Comparison of ENCODE assay signal across 26 cellular contexts in the genomic region with DNA sequence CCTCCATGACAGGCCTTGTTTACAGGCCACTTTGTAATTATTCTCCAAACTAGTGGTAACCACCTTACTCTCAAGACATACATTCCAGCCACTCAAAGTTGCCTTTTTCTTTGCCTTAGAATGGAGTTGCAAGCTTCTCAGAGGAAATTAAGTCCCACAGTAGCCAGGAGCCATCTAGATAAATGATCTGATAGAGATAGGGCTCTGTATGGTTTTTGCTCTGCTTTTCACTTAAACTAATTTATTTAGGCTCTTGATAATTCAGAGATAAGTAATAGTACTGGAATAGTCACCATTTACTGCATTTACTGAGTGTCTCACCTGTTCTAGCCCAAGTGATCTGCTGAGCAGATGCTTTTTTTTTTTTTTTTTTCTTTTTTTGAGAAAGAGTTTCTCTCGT. TPM values are rescaled to one million over a fixed set of nuclear protein-coding genes. Genes with fewer than 3 reads are reported as not detected.
DNase-seq lines count a peak whose midpoint lies in the region; ATAC-seq, FAIRE-seq and TF ChIP-seq lines count a peak whose summit lies in the region.
"Had no signal": no experiment of that assay in that cellular context is flagged by ENCODE, and none has a peak within 500 bp of the region (broad histone marks: within the 10 kb centered on the region; RNA-seq: fewer than 3 reads in every experiment).

No MANE protein-coding gene starts in this region.

- H3K36me3 Mint-ChIP-seq in activated CD4-positive, alpha-beta T cell treated with anti-CD3 and anti-CD28 coated beads for 36 hours (ENCODE audit: low read depth), result peaks cover 18% of the 10 kb centered on the region

- no peaks in the 10 kb centered on the region for H3K9me3 Mint-ChIP-seq in activated CD4-positive, alpha-beta T cell treated with anti-CD3 and anti-CD28 coated beads for 36 hours (ENCODE audit: low read depth)
- H3K9me3 Mint-ChIP-seq: T-helper 1 cell treated with Interleukin-12 subunit alpha and Interleukin-12 subunit beta and Interleukin-4 antibody, amounts not matched to agents 30 μg/mL and 1 μg/mL, for 36 hours had no signal

- SMC1A ChIA-PET in GM12878 (lab: Charles Lee; ENCODE audit: uncharacterized antibody, unreplicated experiment), result interaction anchor here (0.7 kb wide), 1 partner anchor 367 kb away, joined by 4 read pairs; no protein-coding TSS in a partner anchor

- RAD21 ChIA-PET in GM12878 (lab: Charles Lee; ENCODE audit: unreplicated experiment), result no interaction called here

- TF ChIP-seq POLR2A in GM12878 (IDR thresholded peaks at IDR 0.05; ENCODE audit: low read depth, low read length), result no peak

- H3K9ac ChIP-seq in GM12878 (ENCODE audit: control insufficient read depth, insufficient read depth, low read length), result no peak overlapping the region

- TF ChIP-seq EP300 in GM12878 (IDR thresholded peaks at IDR 0.05; ENCODE audit: borderline replicate concordance in 1 of 2, control insufficient read depth in 1 of 2, low read depth in 2 of 2, low read length in 2 of 2), result no peak

- H3K27ac Mint-ChIP-seq in activated CD4-positive, alpha-beta T cell treated with anti-CD3 and anti-CD28 coated beads for 36 hours, result peak overlapping the region; percentile 74

- BruUV-seq in GM12878 (replicated peaks; lab: Mats Ljungman, UMichigan), result no TSS peak

- no peaks in the 10 kb centered on the region for H3K27me3 Mint-ChIP-seq in activated CD4-positive, alpha-beta T cell treated with anti-CD3 and anti-CD28 coated beads for 36 hours

- CTCF ChIA-PET in activated CD4-positive, alpha-beta T cell treated with anti-CD3 and anti-CD28 coated beads for 36 hours (lab: Charles Lee), result no interaction called here
- CTCF ChIA-PET in GM12878 (lab: Yijun Ruan, JAX), result no interaction called here

- H3K4me2 ChIP-seq in GM12878 (ENCODE audit: control insufficient read depth, insufficient read depth), result no peak overlapping the region

- no peak for TF ChIP-seq RAD21 in GM12878 (IDR thresholded peaks at IDR 0.05; ENCODE audit: insufficient read depth, low read depth, low read length)

- H3K27ac ChIP-seq in heart right ventricle (peak overlapping the region in 6 of 10 donors; percentile 32 to 65 (median 44)), GM12878 (ENCODE audit: control insufficient read depth, insufficient read depth) (no peak overlapping the region)
- H3K27ac ChIP-seq: 22Rv1, epithelial cell of prostate, transverse colon had no signal

- no peak for TF ChIP-seq CTCF in heart right ventricle (IDR thresholded peaks at IDR 0.05)
- no peak for TF ChIP-seq CTCF in GM12878 (IDR thresholded peaks at IDR 0.05 in 2 of 3, conservative IDR thresholded peaks at IDR 0.05 in 1 of 3; ENCODE audit: control insufficient read depth in 2 of 3, extremely low read depth in 1 of 3, insufficient read depth in 1 of 3, low read depth in 3 of 3, low read length in 3 of 3)

- intact Hi-C loops in activated CD4-positive, alpha-beta T cell treated with anti-CD3 and anti-CD28 coated beads for 36 hours (cut with DNase I, micrococcal nuclease), result no loop called here
- intact Hi-C loops in heart right ventricle (cut with DNase I) (no loop called here), cardiac septum (cut with DNase I) (no loop called here), GM12878 (cut with micrococcal nuclease; ENCODE audit: unreplicated experiment) (no loop called here)

- H3K27me3 ChIP-seq in heart right ventricle (no peaks in the 10 kb centered on the region), GM12878 (replicated peaks in 1 of 2; ENCODE audit: control insufficient read depth in 2 of 2, insufficient read depth in 2 of 2, low read length in 1 of 2) (no peaks in the 10 kb centered on the region)
- H3K27me3 ChIP-seq: body of pancreas, transverse colon had no signal

- 47 to 56% methylated on average over 1 of the region's 1 CpG for WGBS in heart right ventricle, 2 donors
- 78% methylated on average over 1 of the region's 1 CpG for WGBS in GM12878 (ENCODE audit: insufficient coverage, insufficient replicate concordance, low lambda C conversion rate, missing lambda C conversion rate)

- no peak for ATAC-seq in activated CD4-positive, alpha-beta T cell treated with anti-CD3 and anti-CD28 coated beads for 36 hours
- ATAC-seq in heart right ventricle, result no peak
- ATAC-seq in GM12878, result no peak
- ATAC-seq in HG03139 (IDR thresholded peaks at IDR 0.05; ENCODE audit: unreplicated experiment), result no peak
- ATAC-seq in GM18511 (IDR thresholded peaks at IDR 0.05; ENCODE audit: unreplicated experiment), result no peak
- ATAC-seq: body of pancreas had no signal

- H3K4me1 Mint-ChIP-seq in activated CD4-positive, alpha-beta T cell treated with anti-CD3 and anti-CD28 coated beads for 36 hours, result peaks cover 87% of the 10 kb centered on the region

- H3K36me3 ChIP-seq in heart right ventricle, result no peaks in the 10 kb centered on the region
- peaks cover 2 to 5% of the 10 kb centered on the region in 2 experiments; a peak in 3 of 4 replicates for H3K36me3 ChIP-seq in GM12878 (ENCODE audit: control insufficient read depth in 2 of 2, insufficient read depth in 2 of 2, low read length in 1 of 2)
- H3K36me3 ChIP-seq: transverse colon had no signal

- H4K20me1 ChIP-seq in GM12878 (ENCODE audit: control insufficient read depth, insufficient read depth), result peaks cover 16% of the 10 kb centered on the region

- H3K9me3 ChIP-seq in heart right ventricle (no peaks in the 10 kb centered on the region), GM12878 (replicated peaks; ENCODE audit: control insufficient read depth, insufficient read depth, low read length) (no peaks in the 10 kb centered on the region)
- H3K9me3 ChIP-seq: body of pancreas, transverse colon had no signal

- in situ Hi-C loops in GM12878 (cut with MboI), result no loop called here

- no peak for DNase-seq in activated CD4-positive, alpha-beta T cell treated with anti-CD3 and anti-CD28 coated beads for 36 hours
- DNase-seq in activated CD4-positive, alpha-beta T cell treated with anti-CD3 and anti-CD28 coated beads, Interleukin-2, amount 50 U/mL, for 4 hours, result no peak
- DNase-seq in heart right ventricle, result no peak
- no peak for DNase-seq in cardiac septum (ENCODE audit: low spot score)
- no peak for DNase-seq in GM12878 (ENCODE audit: low read depth, low spot score)
- DNase-seq in SHP77 (lab: John Stamatoyannopoulos, UW), result no peak
- DNase-seq: activated CD4-positive, alpha-beta T cell treated with anti-CD3 and anti-CD28 coated beads, Interleukin-2, amount 50 U/mL, for 1 hour; activated T-cell treated with anti-CD3 and anti-CD28 coated beads for 4 hours; body of pancreas; DMS53; GDM1; NCI-H1694 treated with DMSO at 0.1 percent for 48 hours; NCI-H2171; NCI-H524; NK-92 treated with Interleukin-12 subunit alpha and Interleukin-12 subunit beta, amount 100 ng/mL, for 24 hours; SIG-M5; stimulated activated CD8-positive, alpha-beta memory T cell treated with anti-CD3 and anti-CD28 coated beads, Interleukin-4, amount 100 ng/mL, for 48 hours; transverse colon had no signal

- H3K79me2 ChIP-seq in GM12878 (ENCODE audit: control insufficient read depth, insufficient read depth, low read length), result peaks cover 98% of the 10 kb centered on the region

- H3K4me3 ChIP-seq in heart right ventricle (no peak overlapping the region), GM12878 (peak overlapping the region; percentile 17; the same call in 1 of the 2 replicates)
- H3K4me3 ChIP-seq: body of pancreas, lung, transverse colon had no signal

- H3K4me3 Mint-ChIP-seq in activated CD4-positive, alpha-beta T cell treated with anti-CD3 and anti-CD28 coated beads for 36 hours, result no peak overlapping the region
- H3K4me3 Mint-ChIP-seq: T-helper 1 cell treated with Interleukin-12 subunit alpha and Interleukin-12 subunit beta and Interleukin-4 antibody, amounts not matched to agents 30 μg/mL and 1 μg/mL, for 36 hours had no signal

- POLR2A ChIA-PET in activated CD4-positive, alpha-beta T cell treated with anti-CD3 and anti-CD28 coated beads for 36 hours (lab: Charles Lee), result no interaction called here
- POLR2A ChIA-PET in GM12878 (lab: Charles Lee), result interaction anchor here (2.2 kb wide), 1 partner anchor 12 kb away, joined by 6 read pairs; no protein-coding TSS in a partner anchor

- H3K4me1 ChIP-seq in heart right ventricle (peaks cover 21 to 94% (median 83%) of the 10 kb centered on the region in 9 donors), GM12878 (ENCODE audit: control insufficient read depth, insufficient read depth, low read length) (peaks cover 53% of the 10 kb centered on the region)

- FAIRE-seq in GM12878 (lab: Jason Lieb, UNC), result no peak
- FAIRE-seq: GM18507, H1 had no signal

- no peak overlapping the region for H2AFZ ChIP-seq in GM12878 (ENCODE audit: control insufficient read depth, low read depth, low read length)

TF ChIP-seq in GM12878, 131 proteins besides CTCF, POLR2A, EP300 and RAD21 (continues in another document):
- no peak for TF ChIP-seq FOXM1 (IDR thresholded peaks at IDR 0.05; ENCODE audit: low read depth, low read length)
- no peak for TF ChIP-seq POU2F2 (IDR thresholded peaks at IDR 0.05; ENCODE audit: borderline replicate concordance, low read depth, low read length)

RNA-seq across cellular contexts. Expression of a gene that starts 7.5 kb away (rescaled TPM):
- 100 to 1,000 TPM; 225 to 339 TPM for total RNA-seq in activated CD4-positive, alpha-beta T cell treated with anti-CD3 and anti-CD28 coated beads for 36 hours
- total RNA-seq in heart right ventricle (100 to 1,000 TPM; 138 to 197 (median 170) TPM), cardiac septum (160 TPM), GM12878 (2014; rRNA removed) (54.0 and 63.2 TPM in 2 replicates), GM12878 (2014; rRNA removed; fragmentation: Illumina TruSeq; extraction: Trizol) (59.8 and 63.1 TPM in 2 replicates), GM12878 (2021) (219 and 227 TPM in 2 replicates)
- polyA plus RNA-seq in heart right ventricle (10 to 100 TPM; 26.4 to 30.4 TPM), GM12878 (2011; rRNA removed) (30.0 and 58.4 TPM in 2 replicates), GM12878 (2014; fragmentation: Illumina TruSeq; extraction: Trizol) (132 and 140 TPM in 2 replicates), GM12878 (2014; fragmentation: Nextera tagmentation; extraction: Ambion mirVana) (10 to 100 TPM; 22.6 to 39.3 TPM), GM12878 (2014; rRNA removed) (83.7 and 90.5 TPM in 2 replicates), GM12878 (2016; fragmentation: Nextera tagmentation; extraction: Ambion mirVana) (10 to 100 TPM; 30.0 to 34.3 TPM)
- total RNA-seq in GM12878 (2013; cell fraction: nucleolus; rRNA removed), result 116 and 118 TPM in 2 replicates
- 45.4 TPM for polyA plus RNA-seq in GM12878 (2011; ENCODE audit: low read depth)
- 42.4 and 55.8 TPM in 2 replicates for polyA plus RNA-seq in GM12878 (2011; cell fraction: cytosol; rRNA removed)
- 99.6 and 121 TPM in 2 replicates for polyA plus RNA-seq in GM12878 (2011; cell fraction: nucleus; rRNA removed)
- 57.6 and 61.3 TPM in 2 replicates for polyA plus RNA-seq in GM12878 (2012)
- polyA minus RNA-seq in GM12878 (2011; rRNA and poly(A)+ RNA removed), result 67.0 and 86.7 TPM in 2 replicates
- 44.5 and 48.9 TPM in 2 replicates for polyA minus RNA-seq in GM12878 (2011; cell fraction: cytosol; rRNA and poly(A)+ RNA removed)
- polyA minus RNA-seq in GM12878 (2011; cell fraction: nucleus; rRNA and poly(A)+ RNA removed), result 58.8 and 110 TPM in 2 replicates
